Comparison of ENCODE assay signal across 26 cellular contexts in the genomic region with DNA sequence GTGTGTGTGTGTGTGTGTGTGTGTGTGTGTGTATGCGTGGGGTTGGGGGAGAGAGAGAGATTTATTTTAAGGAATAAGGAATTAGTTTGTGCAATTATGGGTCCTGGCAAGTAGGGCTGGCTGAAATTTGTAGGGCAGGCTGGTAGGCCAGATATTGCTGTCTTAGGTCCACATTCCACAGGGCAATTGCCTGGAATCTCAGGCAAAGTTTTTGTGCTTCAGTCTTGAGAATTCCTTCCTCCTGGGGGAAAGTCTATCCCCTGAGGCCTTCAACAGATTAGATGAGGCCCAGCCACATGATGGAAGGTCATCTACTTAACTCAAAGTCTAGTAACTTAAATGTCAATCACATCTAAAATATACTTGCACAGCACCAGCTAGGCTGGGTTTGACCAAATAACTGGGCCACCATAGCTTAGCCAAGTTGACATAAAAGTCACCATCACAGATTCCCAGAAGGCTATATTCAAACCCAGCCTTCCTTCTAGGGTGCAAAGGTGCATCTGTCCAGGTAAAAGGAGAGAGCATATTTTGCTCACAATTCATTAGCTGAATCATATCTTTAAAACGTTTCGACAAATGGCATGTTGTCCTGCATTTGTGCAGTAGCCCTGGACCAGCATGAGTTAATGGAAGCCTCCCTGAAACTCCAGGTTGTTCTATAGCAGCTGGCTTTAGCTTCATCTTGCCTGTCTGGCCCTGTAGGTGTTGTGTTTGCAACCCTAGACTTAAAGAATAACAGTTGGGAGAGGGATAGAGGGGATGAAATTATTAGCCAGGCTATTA.
DNase-seq lines count a peak whose midpoint lies in the region; ATAC-seq lines count a peak whose summit lies in the region.
"Had no signal": no experiment of that assay in that cellular context is flagged by ENCODE, and none has a peak within 500 bp of the region (broad histone marks: within the 10 kb centered on the region; RNA-seq: fewer than 3 reads in every experiment).

No MANE protein-coding gene starts in this region.

- no peak overlapping the region for H3K4me3 Mint-ChIP-seq in activated naive CD8-positive, alpha-beta T cell treated with anti-CD3 and anti-CD28 coated beads for 36 hours
- no peak overlapping the region for H3K4me3 Mint-ChIP-seq in activated T-cell treated with anti-CD3 and anti-CD28 coated beads, Interleukin-2, amount 50 U/mL, for 72 hours
- H3K4me3 Mint-ChIP-seq: activated CD8-positive, alpha-beta T cell treated with anti-CD3 and anti-CD28 coated beads for 36 hours; CD8-positive, alpha-beta T cell; GM23338; stimulated activated naive B cell treated with anti-CD40 and anti-IgM and Interleukin-4, amounts not matched to agents 10 μg/mL and 1 μg/mL and 100 μg/mL, for 72 hours; T-cell had no signal

- H3K27ac ChIP-seq in subcutaneous abdominal adipose tissue (ENCODE audit: low read depth, low read length), result peak overlapping the region; percentile 1
- H3K27ac ChIP-seq: brain microvascular endothelial cell, KMS-11, SJSA1, thoracic aorta had no signal

- H3K9me3 ChIP-seq in adipocyte (ENCODE audit: control insufficient read depth, low read length) (no peaks in the 10 kb centered on the region), subcutaneous abdominal adipose tissue (ENCODE audit: control insufficient read depth in 5 of 5, low read length in 5 of 5) (peaks cover 0 to 4% (median 0%) of the 10 kb centered on the region in 5 donors)
- H3K9me3 ChIP-seq: Peyer's patch, thoracic aorta had no signal

- H3K36me3 ChIP-seq in adipocyte (ENCODE audit: control insufficient read depth, insufficient read depth, low read length, severe bottlenecking) (no peaks in the 10 kb centered on the region), subcutaneous abdominal adipose tissue (ENCODE audit: control insufficient read depth in 5 of 5, insufficient read depth in 5 of 5, low read length in 5 of 5) (no peaks in the 10 kb centered on the region)
- H3K36me3 ChIP-seq: brain microvascular endothelial cell, Peyer's patch, SJSA1, thoracic aorta had no signal

- peaks cover 2% of the 10 kb centered on the region for H3K4me1 Mint-ChIP-seq in activated naive CD8-positive, alpha-beta T cell treated with anti-CD3 and anti-CD28 coated beads for 36 hours
- H3K4me1 Mint-ChIP-seq in activated T-cell treated with anti-CD3 and anti-CD28 coated beads, Interleukin-2, amount 50 U/mL, for 72 hours (ENCODE audit: low read depth), result no peaks in the 10 kb centered on the region

- H3K4me3 ChIP-seq in adipocyte (ENCODE audit: low read length) (no peak overlapping the region), subcutaneous abdominal adipose tissue (ENCODE audit: low read depth in 1 of 5, low read length in 5 of 5) (no peak overlapping the region)
- H3K4me3 ChIP-seq: GM23338, lung, Peyer's patch, SJSA1, thoracic aorta had no signal

- no peak overlapping the region for H3K27ac Mint-ChIP-seq in activated naive CD8-positive, alpha-beta T cell treated with anti-CD3 and anti-CD28 coated beads for 36 hours
- H3K27ac Mint-ChIP-seq in activated T-cell treated with anti-CD3 and anti-CD28 coated beads, Interleukin-2, amount 50 U/mL, for 72 hours, result no peak overlapping the region
- H3K27ac Mint-ChIP-seq: activated CD8-positive, alpha-beta T cell treated with anti-CD3 and anti-CD28 coated beads for 36 hours; CD8-positive, alpha-beta T cell; GM23338; stimulated activated naive B cell treated with anti-CD40 and anti-IgM and Interleukin-4, amounts not matched to agents 10 μg/mL and 1 μg/mL and 100 μg/mL, for 72 hours; T-cell had no signal

- no peak overlapping the region for H3K9ac ChIP-seq in adipocyte (ENCODE audit: low read length)
- H3K9ac ChIP-seq in subcutaneous abdominal adipose tissue (ENCODE audit: low read length in 5 of 5), result no peak overlapping the region
- H3K9ac ChIP-seq: KMS-11 had no signal

- H3K36me3 Mint-ChIP-seq in activated naive CD8-positive, alpha-beta T cell treated with anti-CD3 and anti-CD28 coated beads for 36 hours, result no peaks in the 10 kb centered on the region
- H3K36me3 Mint-ChIP-seq in activated T-cell treated with anti-CD3 and anti-CD28 coated beads, Interleukin-2, amount 50 U/mL, for 72 hours (ENCODE audit: insufficient read depth in 2 of 2), result no peaks in the 10 kb centered on the region
- H3K36me3 Mint-ChIP-seq: CD8-positive, alpha-beta T cell; stimulated activated naive B cell treated with anti-CD40 and anti-IgM and Interleukin-4, amounts not matched to agents 10 μg/mL and 1 μg/mL and 100 μg/mL, for 72 hours; T-cell had no signal

- DNase-seq in EL, result peak; percentile 38
- DNase-seq in adipocyte (ENCODE audit: low read depth), result peak; percentile 54
- DNase-seq in left kidney (ENCODE audit: low read depth, low spot score), result peak; percentile 78
- no peak for DNase-seq in NCI-H2107 treated with DMSO at 0.1 percent for 48 hours (lab: John Stamatoyannopoulos, UW; ENCODE audit: unreplicated experiment)
- DNase-seq in activated naive CD8-positive, alpha-beta T cell treated with anti-CD3 and anti-CD28 coated beads for 36 hours, result no peak
- DNase-seq in activated T-cell treated with anti-CD3 and anti-CD28 coated beads, Interleukin-2, amount 50 U/mL, for 72 hours, result no peak
- DNase-seq: activated CD4-positive, CD25-positive, alpha-beta regulatory T cell treated with anti-CD3 and anti-CD28 coated beads, Interleukin-2, amount 50 U/mL, for 72 hours; activated CD8-positive, alpha-beta T cell treated with anti-CD3 and anti-CD28 coated beads for 36 hours; activated gamma-delta T cell; AML-193; brain microvascular endothelial cell; CD8-positive, alpha-beta T cell; effector memory CD4-positive, alpha-beta T cell; NCI-H146; NCI-H524 treated with DMSO at 0.1 percent for 48 hours; stimulated activated CD4-positive, alpha-beta T cell treated with anti-CD3 and anti-CD28 coated beads, Interleukin-2, amount 100 ng/mL, for 48 hours; stimulated activated naive B cell treated with anti-CD40 and anti-IgM and Interleukin-4, amounts not matched to agents 10 μg/mL and 1 μg/mL and 100 μg/mL, for 72 hours; T-cell had no signal

- ATAC-seq in GM21723 (IDR thresholded peaks at IDR 0.05; ENCODE audit: unreplicated experiment), result no peak
- ATAC-seq in activated T-cell treated with anti-CD3 and anti-CD28 coated beads, Interleukin-2, amount 50 U/mL, for 72 hours (replicated peaks in 1 of 2), result no peak
- ATAC-seq: activated CD8-positive, alpha-beta T cell treated with anti-CD3 and anti-CD28 coated beads for 36 hours; CD8-positive, alpha-beta T cell; GM23338; stimulated activated naive B cell treated with anti-CD40 and anti-IgM and Interleukin-4, amounts not matched to agents 10 μg/mL and 1 μg/mL and 100 μg/mL, for 72 hours; T-cell had no signal

- peaks cover 3% of the 10 kb centered on the region for H3K27me3 Mint-ChIP-seq in activated naive CD8-positive, alpha-beta T cell treated with anti-CD3 and anti-CD28 coated beads for 36 hours
- H3K27me3 Mint-ChIP-seq in activated T-cell treated with anti-CD3 and anti-CD28 coated beads, Interleukin-2, amount 50 U/mL, for 72 hours (ENCODE audit: low read depth), result peaks cover under 1% of the 10 kb centered on the region

- H3K27me3 ChIP-seq in adipocyte (replicated peaks; ENCODE audit: control insufficient read depth, insufficient read depth, low read length), result peaks cover 3% of the 10 kb centered on the region
- H3K27me3 ChIP-seq in subcutaneous abdominal adipose tissue (ENCODE audit: control insufficient read depth in 5 of 5, insufficient read depth in 4 of 5, low read length in 5 of 5), result peaks cover 3 to 14% (median 6%) of the 10 kb centered on the region in 5 donors
- H3K27me3 ChIP-seq: brain microvascular endothelial cell, Peyer's patch, SJSA1 had no signal

- H3K4me1 ChIP-seq in adipocyte (ENCODE audit: control insufficient read depth, insufficient read depth, low read length), result peaks cover 43% of the 10 kb centered on the region
- H3K4me1 ChIP-seq in subcutaneous abdominal adipose tissue (ENCODE audit: control insufficient read depth in 5 of 5, insufficient read depth in 5 of 5, low read length in 5 of 5), result peaks cover 5 to 58% (median 38%) of the 10 kb centered on the region in 5 donors

- no peaks in the 10 kb centered on the region for H3K9me3 Mint-ChIP-seq in activated naive CD8-positive, alpha-beta T cell treated with anti-CD3 and anti-CD28 coated beads for 36 hours
- H3K9me3 Mint-ChIP-seq in activated T-cell treated with anti-CD3 and anti-CD28 coated beads, Interleukin-2, amount 50 U/mL, for 72 hours, result no peaks in the 10 kb centered on the region
- H3K9me3 Mint-ChIP-seq: activated CD8-positive, alpha-beta T cell treated with anti-CD3 and anti-CD28 coated beads for 36 hours; CD8-positive, alpha-beta T cell; GM23338; T-cell had no signal

Comparison
In these comparisons a context has a peak if more than half of its experiments do, and no peak if none do; other contexts are left out.
1. DNase-seq: peak in EL (single experiment), adipocyte (single experiment) and left kidney (single experiment); none in NCI-H2107 treated with DMSO at 0.1 percent for 48 hours (single experiment), activated naive CD8-positive, alpha-beta T cell treated with anti-CD3 and anti-CD28 coated beads for 36 hours (single experiment) and activated T-cell treated with anti-CD3 and anti-CD28 coated beads, Interleukin-2, amount 50 U/mL, for 72 hours (0 of 2).